Comparison of ENCODE assay signal across 8 cellular contexts in the genomic region with DNA sequence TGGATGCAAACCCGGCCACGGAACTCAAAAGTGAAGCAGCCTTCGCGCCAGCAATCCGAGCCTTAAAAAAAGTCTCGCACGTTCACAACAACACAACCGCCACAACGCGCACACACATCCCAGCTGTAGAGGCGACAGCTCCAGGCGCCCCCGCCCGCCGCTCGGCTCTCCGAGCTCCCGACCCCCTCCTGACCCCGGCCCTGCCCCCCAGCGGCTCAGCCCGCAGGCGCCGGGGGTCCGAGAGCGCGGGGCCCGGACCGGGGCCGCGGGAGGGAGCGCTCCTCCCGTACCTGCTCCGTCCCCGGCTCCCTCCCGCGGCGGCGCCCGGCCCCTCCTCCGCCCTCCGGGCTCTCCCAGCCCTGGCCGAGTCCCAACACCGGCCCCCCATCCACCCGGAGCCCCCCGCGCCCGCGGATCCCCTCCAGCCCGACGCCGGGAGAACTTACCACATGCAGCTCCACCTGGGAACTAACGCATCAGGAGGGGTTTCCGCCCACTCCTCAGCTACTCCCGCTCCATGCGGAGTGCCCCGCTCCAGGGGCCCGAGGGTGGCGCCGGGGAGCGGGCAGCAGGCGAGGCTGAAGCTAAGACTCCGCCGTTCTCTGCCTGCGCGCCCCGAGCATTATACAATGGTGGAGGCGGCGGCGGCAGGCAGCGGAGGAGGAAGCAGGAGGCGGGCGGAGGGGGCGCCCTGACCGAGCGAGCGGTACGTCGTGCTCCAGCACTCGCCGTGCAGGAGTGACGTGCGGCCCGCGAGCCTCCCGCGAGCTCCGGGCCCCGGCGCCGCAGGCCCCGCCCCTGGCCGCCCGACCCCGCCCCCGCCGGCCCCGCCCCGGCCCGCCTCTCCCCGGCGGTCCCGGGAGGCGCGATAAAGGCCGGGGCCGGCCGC. TPM values are rescaled to one million over a fixed set of nuclear protein-coding genes. Genes with fewer than 3 reads are reported as not detected.
DNase-seq lines count a peak whose midpoint lies in the region; ATAC-seq and TF ChIP-seq lines count a peak whose summit lies in the region.

TSS of gene SERTAD2 (minus strand) at position 740 of the 889 bp plus-strand sequence. CDS start 17,042 bp downstream, outside the sequence.

- TF ChIP-seq CTCF in chondrocyte (IDR thresholded peaks at IDR 0.05) = peak; percentile 59

- intact Hi-C loops in left colon (cut with DNase I, micrococcal nuclease) = loop anchor here in 1 of 2 donors (5.0 to 10.0 kb wide), 2 partner anchors 81 to 209 kb away; no protein-coding TSS in a partner anchor

- no peaks in the 10 kb centered on the region for H3K9me3 Mint-ChIP-seq in chondrocyte (ENCODE audit: low read depth)

- no peaks in the 10 kb centered on the region for H3K27me3 Mint-ChIP-seq in chondrocyte (ENCODE audit: low read depth)

- DNase-seq in AG08396 (ENCODE audit: low spot score) (peak; percentile 97), NCI-H446 treated with DMSO at 0.1 percent for 48 hours (lab: John Stamatoyannopoulos, UW) (peak; percentile 56), chondrocyte (ENCODE audit: low spot score) (peak; percentile 96), left colon (peak; percentile 89 to 92)
- DNase-seq in activated CD4-positive, alpha-beta T cell treated with anti-CD3 and anti-CD28 coated beads for 1 hour = peak; percentile 83
- DNase-seq in stimulated activated CD4-positive, alpha-beta T cell treated with anti-CD3 and anti-CD28 coated beads, Interleukin-1b, Interleukin-23, amount 100 ng/mL, for 48 hours = peak; percentile 80

- peak within 1 kb of the TSS; percentile 94 for H3K27ac Mint-ChIP-seq in chondrocyte (ENCODE audit: unreplicated experiment)

- H3K36me3 Mint-ChIP-seq in chondrocyte (ENCODE audit: low read depth) = no peaks in the 10 kb centered on the region

- peak within 1 kb of the TSS; percentile 84 for H3K4me3 Mint-ChIP-seq in chondrocyte (ENCODE audit: unreplicated experiment)

- ATAC-seq in GM19025 (IDR thresholded peaks at IDR 0.05; ENCODE audit: low read depth, unreplicated experiment) = peak; percentile 77
- peak; percentile 81 for ATAC-seq in HG03280 (IDR thresholded peaks at IDR 0.05; ENCODE audit: unreplicated experiment)
- peak; percentile 77 for ATAC-seq in left colon

- H3K4me1 Mint-ChIP-seq in chondrocyte (ENCODE audit: low read depth) = peaks cover 48% of the 10 kb centered on the region

RNA-seq across cellular contexts. Expression of gene SERTAD2, which starts in this region (rescaled TPM):
- total RNA-seq in chondrocyte (18.1 to 20.5 TPM (median 20.3 TPM) in 3 replicates), left colon (10 to 100 TPM; 16.0 to 20.5 TPM)

Comparison
In these comparisons a context has a peak if more than half of its experiments do, and no peak if none do; other contexts are left out.
1. Peak in every context shown above with its lines: DNase-seq and ATAC-seq.